9 cellular contexts compared by ENCODE assay signal in genomic region chr12:11863478-11863906, GRCh38.
DNase-seq lines count a peak whose midpoint lies in the region; ATAC-seq and TF ChIP-seq lines count a peak whose summit lies in the region.
"Had no signal": no experiment of that assay in that cellular context is flagged by ENCODE, and none has a peak within 500 bp of the region (broad histone marks: within the 10 kb centered on the region; RNA-seq: fewer than 3 reads in every experiment).

No MANE protein-coding gene starts in this region.

- TF ChIP-seq CTCF in heart left ventricle (IDR thresholded peaks at IDR 0.05): no peak

- intact Hi-C loops in heart left ventricle (cut with DNase I): loop anchor here in 8 of 10 donors (5.0 to 10.0 kb wide), 6 partner anchors 99 to 219 kb away; partner anchors contain the start of gene ETV6 (in 2 of the 8)
- intact Hi-C loops in posterior vena cava (cut with DNase I): no loop called here

- peak; percentile 76 to 91 (median 88) for ATAC-seq in heart left ventricle
- ATAC-seq in GM21423 (IDR thresholded peaks at IDR 0.05; ENCODE audit: unreplicated experiment): no peak
- ATAC-seq in HG03196 (IDR thresholded peaks at IDR 0.05; ENCODE audit: unreplicated experiment): no peak

- no peak for TF ChIP-seq POLR2A in heart left ventricle (IDR thresholded peaks at IDR 0.05)

- H3K27ac ChIP-seq in angular gyrus (ENCODE audit: low read depth, low read length) (peak overlapping the region; percentile 49), heart left ventricle (peak overlapping the region; percentile 70 to 90 (median 84))

- peak overlapping the region in 5 of 12 donors; percentile 1 to 8 (median 3) for H3K4me3 ChIP-seq in heart left ventricle

- peaks cover 0 to 18% (median 12%) of the 10 kb centered on the region in 12 donors for H3K9me3 ChIP-seq in heart left ventricle

- DNase-seq in AG20443 (ENCODE audit: low spot score) (peak; percentile 53), heart left ventricle (peak in 4 of 5 donors; percentile 61 to 79 (median 68)), posterior vena cava (ENCODE audit: low spot score) (peak; percentile 84), NCI-H524 (lab: John Stamatoyannopoulos, UW) (no peak), UCSD-AML1 (lab: John Stamatoyannopoulos, UW; ENCODE audit: unreplicated experiment) (no peak)
- DNase-seq: NCI-H1417 had no signal

- H3K27me3 ChIP-seq in heart left ventricle: no peaks in the 10 kb centered on the region

- 0 to 15% (median 7%) methylated on average over 5 of the region's 5 CpGs for WGBS in heart left ventricle, 4 donors

- H3K36me3 ChIP-seq in heart left ventricle: peaks cover 0 to 33% (median 0%) of the 10 kb centered on the region in 9 donors

- H3K4me1 ChIP-seq in heart left ventricle: peaks cover 8 to 55% (median 47%) of the 10 kb centered on the region in 12 donors

Comparison
In these comparisons a context has a peak if more than half of its experiments do, and no peak if none do; other contexts are left out.
1. DNase-seq: peak in AG20443 (single experiment), heart left ventricle (4 of 5) and posterior vena cava (single experiment); none in NCI-H524 (0 of 2) and UCSD-AML1 (single experiment).
2. ATAC-seq: peak in heart left ventricle (4 of 4); none in GM21423 (single experiment) and HG03196 (single experiment).
3. intact Hi-C loops: an anchor here in heart left ventricle (5.0 to 10.0 kb wide); none called in posterior vena cava.